ENCODE assay signal across 1 cellular context in the genomic region with DNA sequence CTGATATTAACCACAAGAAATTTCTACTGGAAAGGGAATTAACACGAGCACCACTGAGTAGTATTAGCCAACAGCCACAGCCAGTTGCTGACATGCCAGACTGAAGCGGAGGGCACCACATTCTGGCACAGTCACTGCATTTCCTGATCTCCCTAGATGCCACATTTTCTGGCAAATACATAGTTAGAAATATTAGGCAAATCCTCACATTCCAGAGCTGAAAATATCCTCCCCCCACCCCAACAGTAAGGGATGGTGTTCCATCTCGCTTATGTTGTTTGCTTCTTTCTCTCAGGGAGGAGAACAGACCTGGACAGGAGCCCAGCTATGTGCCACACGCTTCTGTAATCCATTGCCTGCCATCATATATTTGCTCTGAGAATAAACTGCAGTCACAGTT.
TF ChIP-seq lines count a peak whose summit lies in the region.

No MANE protein-coding gene starts in this region.

TF ChIP-seq in SK-N-SH, 30 proteins besides CTCF, POLR2A, EP300 and RAD21 (continued from another document):
- TF ChIP-seq, protein P1, sequence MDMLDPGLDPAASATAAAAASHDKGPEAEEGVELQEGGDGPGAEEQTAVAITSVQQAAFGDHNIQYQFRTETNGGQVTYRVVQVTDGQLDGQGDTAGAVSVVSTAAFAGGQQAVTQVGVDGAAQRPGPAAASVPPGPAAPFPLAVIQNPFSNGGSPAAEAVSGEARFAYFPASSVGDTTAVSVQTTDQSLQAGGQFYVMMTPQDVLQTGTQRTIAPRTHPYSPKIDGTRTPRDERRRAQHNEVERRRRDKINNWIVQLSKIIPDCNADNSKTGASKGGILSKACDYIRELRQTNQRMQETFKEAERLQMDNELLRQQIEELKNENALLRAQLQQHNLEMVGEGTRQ (IDR thresholded peaks at IDR 0.05; ENCODE audit: borderline replicate concordance, low read depth, low read length), result no peak
- TF ChIP-seq RCOR1 (IDR thresholded peaks at IDR 0.05; ENCODE audit: low read length) (no peak), TAF1 (IDR thresholded peaks at IDR 0.05; ENCODE audit: borderline replicate concordance, low read depth, low read length) (no peak), MEF2A (IDR thresholded peaks at IDR 0.05; ENCODE audit: borderline replicate concordance, low read depth) (no peak), FOXJ3 (CRISPR knock-in tag; IDR thresholded peaks at IDR 0.05) (no peak), NRF1 (IDR thresholded peaks at IDR 0.05; ENCODE audit: low read depth, low read length) (no peak)
- TF ChIP-seq, protein P2, sequence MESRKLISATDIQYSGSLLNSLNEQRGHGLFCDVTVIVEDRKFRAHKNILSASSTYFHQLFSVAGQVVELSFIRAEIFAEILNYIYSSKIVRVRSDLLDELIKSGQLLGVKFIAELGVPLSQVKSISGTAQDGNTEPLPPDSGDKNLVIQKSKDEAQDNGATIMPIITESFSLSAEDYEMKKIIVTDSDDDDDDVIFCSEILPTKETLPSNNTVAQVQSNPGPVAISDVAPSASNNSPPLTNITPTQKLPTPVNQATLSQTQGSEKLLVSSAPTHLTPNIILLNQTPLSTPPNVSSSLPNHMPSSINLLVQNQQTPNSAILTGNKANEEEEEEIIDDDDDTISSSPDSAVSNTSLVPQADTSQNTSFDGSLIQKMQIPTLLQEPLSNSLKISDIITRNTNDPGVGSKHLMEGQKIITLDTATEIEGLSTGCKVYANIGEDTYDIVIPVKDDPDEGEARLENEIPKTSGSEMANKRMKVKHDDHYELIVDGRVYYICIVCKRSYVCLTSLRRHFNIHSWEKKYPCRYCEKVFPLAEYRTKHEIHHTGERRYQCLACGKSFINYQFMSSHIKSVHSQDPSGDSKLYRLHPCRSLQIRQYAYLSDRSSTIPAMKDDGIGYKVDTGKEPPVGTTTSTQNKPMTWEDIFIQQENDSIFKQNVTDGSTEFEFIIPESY (IDR thresholded peaks at IDR 0.05; ENCODE audit: borderline replicate concordance, low read depth), result no peak
- TF ChIP-seq, protein P3, sequence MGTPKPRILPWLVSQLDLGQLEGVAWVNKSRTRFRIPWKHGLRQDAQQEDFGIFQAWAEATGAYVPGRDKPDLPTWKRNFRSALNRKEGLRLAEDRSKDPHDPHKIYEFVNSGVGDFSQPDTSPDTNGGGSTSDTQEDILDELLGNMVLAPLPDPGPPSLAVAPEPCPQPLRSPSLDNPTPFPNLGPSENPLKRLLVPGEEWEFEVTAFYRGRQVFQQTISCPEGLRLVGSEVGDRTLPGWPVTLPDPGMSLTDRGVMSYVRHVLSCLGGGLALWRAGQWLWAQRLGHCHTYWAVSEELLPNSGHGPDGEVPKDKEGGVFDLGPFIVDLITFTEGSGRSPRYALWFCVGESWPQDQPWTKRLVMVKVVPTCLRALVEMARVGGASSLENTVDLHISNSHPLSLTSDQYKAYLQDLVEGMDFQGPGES (IDR thresholded peaks at IDR 0.05; ENCODE audit: low read depth, low read length), result no peak
- TF ChIP-seq, protein P4, sequence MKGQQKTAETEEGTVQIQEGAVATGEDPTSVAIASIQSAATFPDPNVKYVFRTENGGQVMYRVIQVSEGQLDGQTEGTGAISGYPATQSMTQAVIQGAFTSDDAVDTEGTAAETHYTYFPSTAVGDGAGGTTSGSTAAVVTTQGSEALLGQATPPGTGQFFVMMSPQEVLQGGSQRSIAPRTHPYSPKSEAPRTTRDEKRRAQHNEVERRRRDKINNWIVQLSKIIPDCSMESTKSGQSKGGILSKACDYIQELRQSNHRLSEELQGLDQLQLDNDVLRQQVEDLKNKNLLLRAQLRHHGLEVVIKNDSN (IDR thresholded peaks at IDR 0.05; ENCODE audit: borderline replicate concordance, low read depth), result no peak
